ENCODE assay signal across 9 cellular contexts in genomic region chr2:153287109-153287801, GRCh38.
DNase-seq lines count a peak whose midpoint lies in the region; ATAC-seq, FAIRE-seq and TF ChIP-seq lines count a peak whose summit lies in the region.
"Had no signal": no experiment of that assay in that cellular context is flagged by ENCODE, and none has a peak within 500 bp of the region (broad histone marks: within the 10 kb centered on the region; RNA-seq: fewer than 3 reads in every experiment).

No MANE protein-coding gene starts in this region.

- peak; percentile 68 for TF ChIP-seq CTCF in GM06990 (IDR thresholded peaks at IDR 0.05; ENCODE audit: insufficient read depth, low read length, poor library complexity, severe bottlenecking)

- H3K36me3 ChIP-seq in GM06990 (ENCODE audit: control insufficient read depth, insufficient read depth, low read length) (no peaks in the 10 kb centered on the region), H7 (replicated peaks; ENCODE audit: control insufficient read depth, insufficient read depth, low read length) (no peaks in the 10 kb centered on the region), SJSA1 (no peaks in the 10 kb centered on the region), iPS DF 6.9 (ENCODE audit: control insufficient read depth, insufficient read depth, low read length) (no peaks in the 10 kb centered on the region)

- WGBS in iPS DF 6.9 (ENCODE audit: insufficient coverage, insufficient read length): no CpG with 5 or more reads among the region's 24 CpGs

- H3K27ac ChIP-seq in SJSA1 (no peak overlapping the region), iPS DF 6.9 (ENCODE audit: low read length) (no peak overlapping the region)

- TF ChIP-seq POLR2A in H54 (IDR thresholded peaks at IDR 0.05; ENCODE audit: low read depth, low read length): no peak

- no peaks in the 10 kb centered on the region for H3K27me3 ChIP-seq in GM06990 (replicated peaks; ENCODE audit: control insufficient read depth, insufficient read depth, low read length)
- no peaks in the 10 kb centered on the region for H3K27me3 ChIP-seq in H7 (ENCODE audit: control insufficient read depth, insufficient read depth, low read length)
- no peaks in the 10 kb centered on the region for H3K27me3 ChIP-seq in SJSA1 (replicated peaks)
- H3K27me3 ChIP-seq in iPS DF 6.9 (ENCODE audit: control insufficient read depth, insufficient read depth, low read length): no peaks in the 10 kb centered on the region

- DNase-seq in GM06990 (ENCODE audit: extremely low read depth, insufficient read length) (no peak), H7 (peak; percentile 37), SJSA1 (ENCODE audit: low read depth in 1 of 2, low spot score in 2 of 2) (peak in 1 of 2 experiments; percentile 2), iPS DF 6.9 (ENCODE audit: low read depth, low spot score) (peak; percentile 58), H54 (ENCODE audit: insufficient read length, low spot score) (no peak)
- no peak for DNase-seq in activated effector memory CD4-positive, alpha-beta T cell treated with Interleukin-2 at 50 U/mL for 16 hours
- DNase-seq: stimulated activated naive B cell treated with anti-CD40 and anti-IgM and Interleukin-4, amounts not matched to agents 10 μg/mL and 1 μg/mL and 100 μg/mL, for 72 hours had no signal

- H3K4me3 ChIP-seq in GM06990 (replicated peaks; ENCODE audit: low read depth, low read length) (no peak overlapping the region), H7 (ENCODE audit: insufficient read depth, low read depth, low read length) (peak overlapping the region; percentile 26), SJSA1 (peak overlapping the region; percentile 18; the same call in 1 of the 2 replicates), iPS DF 6.9 (ENCODE audit: low read length) (no peak overlapping the region)

- H3K4me1 ChIP-seq in SJSA1 (replicated peaks): no peaks in the 10 kb centered on the region
- no peaks in the 10 kb centered on the region for H3K4me1 ChIP-seq in iPS DF 6.9 (ENCODE audit: control insufficient read depth, insufficient read depth, low read length)

- H3K9me3 ChIP-seq in SJSA1 (replicated peaks) (no peaks in the 10 kb centered on the region), iPS DF 6.9 (ENCODE audit: control insufficient read depth, insufficient read depth, low read length) (no peaks in the 10 kb centered on the region)

- FAIRE-seq in H54 (lab: Jason Lieb, UNC): no peak

- no peak for ATAC-seq in HG02623 (IDR thresholded peaks at IDR 0.05; ENCODE audit: unreplicated experiment)
- ATAC-seq in GM18858 (IDR thresholded peaks at IDR 0.05; ENCODE audit: unreplicated experiment): no peak

Comparison
In these comparisons a context has a peak if more than half of its experiments do, and no peak if none do; other contexts are left out.
1. DNase-seq: peak in H7 (single experiment) and iPS DF 6.9 (single experiment); none in GM06990 (single experiment), activated effector memory CD4-positive, alpha-beta T cell treated with Interleukin-2 at 50 U/mL for 16 hours (single experiment) and H54 (single experiment).
2. H3K4me3 ChIP-seq: peak in H7 (single experiment) and SJSA1 (single experiment); none in GM06990 (single experiment) and iPS DF 6.9 (single experiment).